ENCODE assay signal across 31 cellular contexts in genomic region chr3:149563114-149563513, GRCh38.
"Had no signal": no experiment of that assay in that cellular context is flagged by ENCODE, and none has a peak within 500 bp of the region (broad histone marks: within the 10 kb centered on the region; RNA-seq: fewer than 3 reads in every experiment).

No MANE protein-coding gene starts in this region.

- H3K9me3 ChIP-seq: esophagus squamous epithelium, heart right ventricle, left lung, psoas muscle, sigmoid colon, stomach, thyroid gland, upper lobe of right lung had no signal

- H3K27ac Mint-ChIP-seq: activated CD4-positive, alpha-beta memory T cell treated with anti-CD3 and anti-CD28 coated beads, Interleukin-2, amount 10 ng/mL, durations not matched to agents 7 days and 5 days; activated CD4-positive, alpha-beta T cell treated with anti-CD3 and anti-CD28 coated beads, Interleukin-2, amount 10 ng/mL, durations not matched to agents 7 days and 5 days; activated naive CD4-positive, alpha-beta T cell treated with anti-CD3 and anti-CD28 coated beads, Interleukin-2, amount 50 U/mL, for 24 hours; activated naive CD8-positive, alpha-beta T cell treated with anti-CD3 and anti-CD28 coated beads, Interleukin-2, amount 50 U/mL, for 24 hours; activated T-helper 17 cell treated with anti-CD3 and anti-CD28 coated beads, Interleukin-2, amount 50 U/mL, for 72 hours; naive thymus-derived CD4-positive, alpha-beta T cell; stimulated activated naive B cell treated with anti-CD40 and anti-IgM and Interleukin-4, amounts not matched to agents 10 μg/mL and 1 μg/mL and 100 μg/mL, for 72 hours had no signal

- DNase-seq: activated CD4-positive, alpha-beta memory T cell treated with anti-CD3 and anti-CD28 coated beads, Interleukin-2, amount 10 ng/mL, durations not matched to agents 7 days and 5 days; activated CD4-positive, alpha-beta T cell treated with anti-CD3 and anti-CD28 coated beads for 1 hour; activated CD4-positive, alpha-beta T cell treated with anti-CD3 and anti-CD28 coated beads, Interleukin-2, amount 10 ng/mL, durations not matched to agents 7 days and 5 days; activated CD8-positive, alpha-beta memory T cell treated with anti-CD3 and anti-CD28 coated beads, Interleukin-2, amount 50 U/mL, for 48 hours; activated gamma-delta T cell treated with Interleukin-2 at 50 U/mL for 16 hours; activated naive CD8-positive, alpha-beta T cell treated with anti-CD3 and anti-CD28 coated beads, Interleukin-2, amount 50 U/mL, for 24 hours; activated T-cell treated with anti-CD3 and anti-CD28 coated beads, Interleukin-2, amount 50 U/mL, for 4 hours; amygdala; dermis blood vessel endothelial cell; effector CD4-positive, alpha-beta T cell; esophagus squamous epithelium; heart right ventricle; kidney glomerular epithelial cell; left lung; naive thymus-derived CD4-positive, alpha-beta T cell; nucleus accumbens; psoas muscle; sigmoid colon; stimulated activated CD4-positive, alpha-beta T cell treated with anti-CD3 and anti-CD28 coated beads, Interleukin-1b, Interleukin-23, amount 100 ng/mL, for 48 hours; stimulated activated naive B cell treated with anti-CD40 and anti-IgM and Interleukin-4, amounts not matched to agents 10 μg/mL and 1 μg/mL and 100 μg/mL, for 72 hours; stomach; T-helper 2 cell; thyroid gland; upper lobe of right lung had no signal

- H3K27me3 ChIP-seq: esophagus squamous epithelium, heart right ventricle, left lung, sigmoid colon, stomach, thyroid gland, upper lobe of right lung had no signal

- H3K4me3 Mint-ChIP-seq: activated CD4-positive, alpha-beta memory T cell treated with anti-CD3 and anti-CD28 coated beads, Interleukin-2, amount 10 ng/mL, durations not matched to agents 7 days and 5 days; activated CD4-positive, alpha-beta T cell treated with anti-CD3 and anti-CD28 coated beads, Interleukin-2, amount 10 ng/mL, durations not matched to agents 7 days and 5 days; activated naive CD4-positive, alpha-beta T cell treated with anti-CD3 and anti-CD28 coated beads, Interleukin-2, amount 50 U/mL, for 24 hours; activated naive CD8-positive, alpha-beta T cell treated with anti-CD3 and anti-CD28 coated beads, Interleukin-2, amount 50 U/mL, for 24 hours; activated T-cell treated with anti-CD3 and anti-CD28 coated beads, Interleukin-2, amount 50 U/mL, for 4 hours; activated T-helper 17 cell treated with anti-CD3 and anti-CD28 coated beads, Interleukin-2, amount 50 U/mL, for 72 hours; central memory CD8-positive, alpha-beta T cell; naive thymus-derived CD4-positive, alpha-beta T cell; stimulated activated naive B cell treated with anti-CD40 and anti-IgM and Interleukin-4, amounts not matched to agents 10 μg/mL and 1 μg/mL and 100 μg/mL, for 72 hours had no signal

- H3K4me1 ChIP-seq: left lung, parathyroid adenoma had no signal

- H3K9ac ChIP-seq: parathyroid adenoma had no signal

- H3K27ac ChIP-seq: epithelial cell of prostate, esophagus squamous epithelium, left lung, parathyroid adenoma, psoas muscle, stomach, thyroid gland, upper lobe of right lung had no signal

- H3K4me1 Mint-ChIP-seq: activated CD4-positive, alpha-beta memory T cell treated with anti-CD3 and anti-CD28 coated beads, Interleukin-2, amount 10 ng/mL, durations not matched to agents 7 days and 5 days; activated CD4-positive, alpha-beta T cell treated with anti-CD3 and anti-CD28 coated beads, Interleukin-2, amount 10 ng/mL, durations not matched to agents 7 days and 5 days; activated naive CD4-positive, alpha-beta T cell treated with anti-CD3 and anti-CD28 coated beads, Interleukin-2, amount 50 U/mL, for 24 hours; activated naive CD8-positive, alpha-beta T cell treated with anti-CD3 and anti-CD28 coated beads, Interleukin-2, amount 50 U/mL, for 24 hours; activated T-helper 17 cell treated with anti-CD3 and anti-CD28 coated beads, Interleukin-2, amount 50 U/mL, for 72 hours; central memory CD8-positive, alpha-beta T cell; naive thymus-derived CD4-positive, alpha-beta T cell; stimulated activated naive B cell treated with anti-CD40 and anti-IgM and Interleukin-4, amounts not matched to agents 10 μg/mL and 1 μg/mL and 100 μg/mL, for 72 hours had no signal

- H3K4me2 ChIP-seq: smooth muscle cell had no signal

- H3K9me3 Mint-ChIP-seq: activated CD4-positive, alpha-beta memory T cell treated with anti-CD3 and anti-CD28 coated beads, Interleukin-2, amount 10 ng/mL, durations not matched to agents 7 days and 5 days; activated CD4-positive, alpha-beta T cell treated with anti-CD3 and anti-CD28 coated beads, Interleukin-2, amount 10 ng/mL, durations not matched to agents 7 days and 5 days; activated naive CD4-positive, alpha-beta T cell treated with anti-CD3 and anti-CD28 coated beads, Interleukin-2, amount 50 U/mL, for 24 hours; activated naive CD8-positive, alpha-beta T cell treated with anti-CD3 and anti-CD28 coated beads, Interleukin-2, amount 50 U/mL, for 24 hours; activated T-cell treated with anti-CD3 and anti-CD28 coated beads, Interleukin-2, amount 50 U/mL, for 4 hours; activated T-helper 17 cell treated with anti-CD3 and anti-CD28 coated beads, Interleukin-2, amount 50 U/mL, for 72 hours; central memory CD8-positive, alpha-beta T cell; naive thymus-derived CD4-positive, alpha-beta T cell; stimulated activated naive B cell treated with anti-CD40 and anti-IgM and Interleukin-4, amounts not matched to agents 10 μg/mL and 1 μg/mL and 100 μg/mL, for 72 hours had no signal

- H3K4me3 ChIP-seq: esophagus squamous epithelium, heart right ventricle, left lung, lung, psoas muscle, sigmoid colon, smooth muscle cell, stomach, thyroid gland, upper lobe of right lung had no signal

- H3K36me3 Mint-ChIP-seq: activated naive CD4-positive, alpha-beta T cell treated with anti-CD3 and anti-CD28 coated beads, Interleukin-2, amount 50 U/mL, for 24 hours; naive thymus-derived CD4-positive, alpha-beta T cell; stimulated activated naive B cell treated with anti-CD40 and anti-IgM and Interleukin-4, amounts not matched to agents 10 μg/mL and 1 μg/mL and 100 μg/mL, for 72 hours had no signal

- ATAC-seq: activated naive CD8-positive, alpha-beta T cell treated with anti-CD3 and anti-CD28 coated beads, Interleukin-2, amount 50 U/mL, for 24 hours; activated T-cell treated with anti-CD3 and anti-CD28 coated beads, Interleukin-2, amount 50 U/mL, for 4 hours; activated T-helper 17 cell treated with anti-CD3 and anti-CD28 coated beads, Interleukin-2, amount 50 U/mL, for 72 hours; heart right ventricle; left lung; naive thymus-derived CD4-positive, alpha-beta T cell; stimulated activated naive B cell treated with anti-CD40 and anti-IgM and Interleukin-4, amounts not matched to agents 10 μg/mL and 1 μg/mL and 100 μg/mL, for 72 hours; upper lobe of right lung had no signal

- H3K36me3 ChIP-seq: esophagus squamous epithelium, heart right ventricle, left lung, sigmoid colon, stomach, thyroid gland, upper lobe of right lung had no signal

- H2AFZ ChIP-seq: parathyroid adenoma had no signal
